1 cellular context compared by ENCODE assay signal in genomic region chr15:38453971-38454686, GRCh38.
TF ChIP-seq lines count a peak whose summit lies in the region.

FAM98B (plus strand) TSS chr15:38454127; CDS start chr15:38454162, 35 bp downstream.

TF ChIP-seq in HepG2, 621 proteins besides CTCF, POLR2A, EP300 and RAD21 (continued from another document and continues in another):
- TF ChIP-seq, protein P1, sequence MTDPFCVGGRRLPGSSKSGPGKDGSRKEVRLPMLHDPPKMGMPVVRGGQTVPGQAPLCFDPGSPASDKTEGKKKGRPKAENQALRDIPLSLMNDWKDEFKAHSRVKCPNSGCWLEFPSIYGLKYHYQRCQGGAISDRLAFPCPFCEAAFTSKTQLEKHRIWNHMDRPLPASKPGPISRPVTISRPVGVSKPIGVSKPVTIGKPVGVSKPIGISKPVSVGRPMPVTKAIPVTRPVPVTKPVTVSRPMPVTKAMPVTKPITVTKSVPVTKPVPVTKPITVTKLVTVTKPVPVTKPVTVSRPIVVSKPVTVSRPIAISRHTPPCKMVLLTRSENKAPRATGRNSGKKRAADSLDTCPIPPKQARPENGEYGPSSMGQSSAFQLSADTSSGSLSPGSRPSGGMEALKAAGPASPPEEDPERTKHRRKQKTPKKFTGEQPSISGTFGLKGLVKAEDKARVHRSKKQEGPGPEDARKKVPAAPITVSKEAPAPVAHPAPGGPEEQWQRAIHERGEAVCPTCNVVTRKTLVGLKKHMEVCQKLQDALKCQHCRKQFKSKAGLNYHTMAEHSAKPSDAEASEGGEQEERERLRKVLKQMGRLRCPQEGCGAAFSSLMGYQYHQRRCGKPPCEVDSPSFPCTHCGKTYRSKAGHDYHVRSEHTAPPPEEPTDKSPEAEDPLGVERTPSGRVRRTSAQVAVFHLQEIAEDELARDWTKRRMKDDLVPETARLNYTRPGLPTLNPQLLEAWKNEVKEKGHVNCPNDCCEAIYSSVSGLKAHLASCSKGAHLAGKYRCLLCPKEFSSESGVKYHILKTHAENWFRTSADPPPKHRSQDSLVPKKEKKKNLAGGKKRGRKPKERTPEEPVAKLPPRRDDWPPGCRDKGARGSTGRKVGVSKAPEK (CRISPR knock-in tag; IDR thresholded peaks at IDR 0.05; ENCODE audit: borderline replicate concordance), result peak; percentile 76; the same call in 1 of the 2 replicates
- TF ChIP-seq ZNF616 (CRISPR knock-in tag; IDR thresholded peaks at IDR 0.05; ENCODE audit: low read depth) (no peak), SAFB2 (CRISPR knock-in tag; IDR thresholded peaks at IDR 0.05; ENCODE audit: borderline replicate concordance, low read depth) (peak; percentile 38; the same call in 1 of the 2 replicates), CCDC6 (CRISPR knock-in tag; IDR thresholded peaks at IDR 0.05) (no peak), MYPOP (CRISPR knock-in tag; IDR thresholded peaks at IDR 0.05) (peak; percentile 82; the same call in 1 of the 2 replicates), DPF2 (CRISPR knock-in tag; IDR thresholded peaks at IDR 0.05; ENCODE audit: borderline replicate concordance, low read depth) (0 out of 2 replicates have a peak, but pooled peaks have one; percentile 22), ZNF20 (CRISPR knock-in tag; IDR thresholded peaks at IDR 0.05) (no peak), ATF7 (IDR thresholded peaks at IDR 0.05) (no peak), ATF7 (CRISPR knock-in tag; IDR thresholded peaks at IDR 0.05) (peak; percentile 60), KDM6A (CRISPR knock-in tag; IDR thresholded peaks at IDR 0.05; ENCODE audit: low read depth) (no peak), RCOR2 (CRISPR knock-in tag; IDR thresholded peaks at IDR 0.05) (no peak), NFIC (IDR thresholded peaks at IDR 0.05; ENCODE audit: low read length) (peak; percentile 32; the same call in 1 of the 2 replicates), PHF5A (CRISPR knock-in tag; IDR thresholded peaks at IDR 0.05; ENCODE audit: low read depth, unreplicated experiment) (no peak), CBX5 (CRISPR knock-in tag; IDR thresholded peaks at IDR 0.05; ENCODE audit: borderline replicate concordance) (peak; percentile 94), CREM (IDR thresholded peaks at IDR 0.05) (peak; percentile 61), CREM (CRISPR knock-in tag; IDR thresholded peaks at IDR 0.05) (0 out of 2 replicates have a peak, but pooled peaks have one; percentile 36), SNAPC2 (CRISPR knock-in tag; IDR thresholded peaks at IDR 0.05) (no peak), ZNF7 (CRISPR knock-in tag; IDR thresholded peaks at IDR 0.05) (no peak), ZNF263 (CRISPR knock-in tag; IDR thresholded peaks at IDR 0.05) (peak; percentile 47; the same call in 1 of the 2 replicates), RXRA (CRISPR knock-in tag; IDR thresholded peaks at IDR 0.05) (peak; percentile 82), ZNF224 (CRISPR knock-in tag; IDR thresholded peaks at IDR 0.05) (peak; percentile 67; the same call in 1 of the 2 replicates), ZNF292 (CRISPR knock-in tag; IDR thresholded peaks at IDR 0.05; ENCODE audit: borderline replicate concordance, low read depth) (peak; percentile 76; the same call in 1 of the 2 replicates), HOXA5 (CRISPR knock-in tag; IDR thresholded peaks at IDR 0.05) (peak; percentile 84; the same call in 1 of the 2 replicates), ZNF792 (CRISPR knock-in tag; IDR thresholded peaks at IDR 0.05) (peak; percentile 76), ZUFSP (CRISPR knock-in tag; IDR thresholded peaks at IDR 0.05; ENCODE audit: borderline replicate concordance) (0 out of 2 replicates have a peak, but pooled peaks have one; percentile 71), MYNN (CRISPR knock-in tag; IDR thresholded peaks at IDR 0.05; ENCODE audit: low read depth) (no peak), ZNF609 (CRISPR knock-in tag; IDR thresholded peaks at IDR 0.05; ENCODE audit: borderline replicate concordance) (peak; percentile 33; the same call in 1 of the 2 replicates), ZNF704 (CRISPR knock-in tag; IDR thresholded peaks at IDR 0.05; ENCODE audit: borderline replicate concordance) (peak; percentile 75; the same call in 1 of the 2 replicates), HCFC1 (IDR thresholded peaks at IDR 0.05; ENCODE audit: low read depth, low read length) (peak; percentile 71), SKIL (CRISPR knock-in tag; IDR thresholded peaks at IDR 0.05; ENCODE audit: borderline replicate concordance) (no peak)
- TF ChIP-seq, protein P2, sequence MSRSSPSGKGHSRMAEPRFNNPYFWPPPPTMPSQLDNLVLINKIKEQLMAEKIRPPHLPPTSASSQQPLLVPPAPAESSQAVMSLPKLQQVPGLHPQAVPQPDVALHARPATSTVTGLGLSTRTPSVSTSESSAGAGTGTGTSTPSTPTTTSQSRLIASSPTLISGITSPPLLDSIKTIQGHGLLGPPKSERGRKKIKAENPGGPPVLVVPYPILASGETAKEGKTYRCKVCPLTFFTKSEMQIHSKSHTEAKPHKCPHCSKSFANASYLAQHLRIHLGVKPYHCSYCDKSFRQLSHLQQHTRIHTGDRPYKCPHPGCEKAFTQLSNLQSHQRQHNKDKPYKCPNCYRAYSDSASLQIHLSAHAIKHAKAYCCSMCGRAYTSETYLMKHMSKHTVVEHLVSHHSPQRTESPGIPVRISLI (CRISPR knock-in tag; IDR thresholded peaks at IDR 0.05; ENCODE audit: borderline replicate concordance), result no peak; the same call in 1 of the 2 replicates
- TF ChIP-seq, protein P3, sequence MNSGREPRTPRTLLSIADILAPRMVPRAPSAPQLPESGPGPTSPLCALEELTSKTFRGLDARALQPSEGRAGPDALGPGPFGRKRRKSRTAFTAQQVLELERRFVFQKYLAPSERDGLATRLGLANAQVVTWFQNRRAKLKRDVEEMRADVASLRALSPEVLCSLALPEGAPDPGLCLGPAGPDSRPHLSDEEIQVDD (CRISPR knock-in tag; IDR thresholded peaks at IDR 0.05; ENCODE audit: borderline replicate concordance), result no peak
- TF ChIP-seq, protein P4, sequence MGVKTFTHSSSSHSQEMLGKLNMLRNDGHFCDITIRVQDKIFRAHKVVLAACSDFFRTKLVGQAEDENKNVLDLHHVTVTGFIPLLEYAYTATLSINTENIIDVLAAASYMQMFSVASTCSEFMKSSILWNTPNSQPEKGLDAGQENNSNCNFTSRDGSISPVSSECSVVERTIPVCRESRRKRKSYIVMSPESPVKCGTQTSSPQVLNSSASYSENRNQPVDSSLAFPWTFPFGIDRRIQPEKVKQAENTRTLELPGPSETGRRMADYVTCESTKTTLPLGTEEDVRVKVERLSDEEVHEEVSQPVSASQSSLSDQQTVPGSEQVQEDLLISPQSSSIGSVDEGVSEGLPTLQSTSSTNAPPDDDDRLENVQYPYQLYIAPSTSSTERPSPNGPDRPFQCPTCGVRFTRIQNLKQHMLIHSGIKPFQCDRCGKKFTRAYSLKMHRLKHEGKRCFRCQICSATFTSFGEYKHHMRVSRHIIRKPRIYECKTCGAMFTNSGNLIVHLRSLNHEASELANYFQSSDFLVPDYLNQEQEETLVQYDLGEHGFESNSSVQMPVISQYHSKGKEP (CRISPR knock-in tag; IDR thresholded peaks at IDR 0.05), result peak; percentile 90; the same call in 1 of the 2 replicates
- TF ChIP-seq, protein P5, sequence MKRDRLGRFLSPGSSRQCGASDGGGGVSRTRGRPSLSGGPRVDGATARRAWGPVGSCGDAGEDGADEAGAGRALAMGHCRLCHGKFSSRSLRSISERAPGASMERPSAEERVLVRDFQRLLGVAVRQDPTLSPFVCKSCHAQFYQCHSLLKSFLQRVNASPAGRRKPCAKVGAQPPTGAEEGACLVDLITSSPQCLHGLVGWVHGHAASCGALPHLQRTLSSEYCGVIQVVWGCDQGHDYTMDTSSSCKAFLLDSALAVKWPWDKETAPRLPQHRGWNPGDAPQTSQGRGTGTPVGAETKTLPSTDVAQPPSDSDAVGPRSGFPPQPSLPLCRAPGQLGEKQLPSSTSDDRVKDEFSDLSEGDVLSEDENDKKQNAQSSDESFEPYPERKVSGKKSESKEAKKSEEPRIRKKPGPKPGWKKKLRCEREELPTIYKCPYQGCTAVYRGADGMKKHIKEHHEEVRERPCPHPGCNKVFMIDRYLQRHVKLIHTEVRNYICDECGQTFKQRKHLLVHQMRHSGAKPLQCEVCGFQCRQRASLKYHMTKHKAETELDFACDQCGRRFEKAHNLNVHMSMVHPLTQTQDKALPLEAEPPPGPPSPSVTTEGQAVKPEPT (CRISPR knock-in tag; IDR thresholded peaks at IDR 0.05; ENCODE audit: low read depth), result 0 out of 2 replicates have a peak, but pooled peaks have one; percentile 43
- TF ChIP-seq, protein P6, sequence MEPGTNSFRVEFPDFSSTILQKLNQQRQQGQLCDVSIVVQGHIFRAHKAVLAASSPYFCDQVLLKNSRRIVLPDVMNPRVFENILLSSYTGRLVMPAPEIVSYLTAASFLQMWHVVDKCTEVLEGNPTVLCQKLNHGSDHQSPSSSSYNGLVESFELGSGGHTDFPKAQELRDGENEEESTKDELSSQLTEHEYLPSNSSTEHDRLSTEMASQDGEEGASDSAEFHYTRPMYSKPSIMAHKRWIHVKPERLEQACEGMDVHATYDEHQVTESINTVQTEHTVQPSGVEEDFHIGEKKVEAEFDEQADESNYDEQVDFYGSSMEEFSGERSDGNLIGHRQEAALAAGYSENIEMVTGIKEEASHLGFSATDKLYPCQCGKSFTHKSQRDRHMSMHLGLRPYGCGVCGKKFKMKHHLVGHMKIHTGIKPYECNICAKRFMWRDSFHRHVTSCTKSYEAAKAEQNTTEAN (CRISPR knock-in tag; conservative IDR thresholded peaks at IDR 0.05), result 0 out of 2 replicates have a peak, but pooled peaks have one; percentile 34
